32 cellular contexts compared by ENCODE assay signal in the genomic region with DNA sequence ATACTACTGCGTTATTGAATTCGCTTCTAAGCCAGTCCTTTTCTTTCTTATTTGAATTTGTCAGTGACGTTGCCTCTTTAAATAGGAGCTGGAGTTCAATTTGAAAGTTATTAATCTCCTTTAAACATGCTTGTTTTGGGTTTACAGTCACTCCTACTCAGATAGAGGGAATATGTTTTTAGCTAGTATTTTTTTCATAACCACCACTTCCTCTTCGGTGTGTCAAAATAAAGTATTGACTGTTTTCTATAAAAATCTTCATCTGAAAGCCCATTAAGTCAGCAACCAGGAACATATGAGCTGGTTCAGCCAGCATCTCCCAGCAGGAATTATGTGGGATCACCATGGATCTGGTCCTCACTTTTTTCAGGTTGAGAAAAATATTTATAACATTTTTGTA.
"Had no signal": no experiment of that assay in that cellular context is flagged by ENCODE, and none has a peak within 500 bp of the region (broad histone marks: within the 10 kb centered on the region; RNA-seq: fewer than 3 reads in every experiment).

No MANE protein-coding gene starts in this region.

- H3K27ac ChIP-seq: ascending aorta, cardiac muscle cell, KMS-11, PC-9, RWPE1 had no signal

- H3K4me3 ChIP-seq: ascending aorta, cardiac muscle cell, PC-9 had no signal

- H2AFZ ChIP-seq: PC-9 had no signal

- FAIRE-seq: RCC 7860 had no signal

- ATAC-seq: activated CD4-positive, alpha-beta T cell treated with anti-CD3 and anti-CD28 coated beads for 36 hours; activated CD4-positive, CD25-positive, alpha-beta regulatory T cell treated with anti-CD3 and anti-CD28 coated beads, Interleukin-2, amount 50 U/mL, for 24 hours; activated CD8-positive, alpha-beta T cell treated with anti-CD3 and anti-CD28 coated beads, Interleukin-2, amount 10 ng/mL, durations not matched to agents 7 days and 5 days; Right ventricle myocardium inferior; SK-N-SH treated with all-trans-retinoic acid at 6 μM for 48 hours; WTC11 had no signal

- H3K4me1 ChIP-seq: ascending aorta had no signal

- H3K36me3 ChIP-seq: ascending aorta, cardiac muscle cell had no signal

- H3K9me3 ChIP-seq: ascending aorta had no signal

- H3K9ac ChIP-seq: KMS-11 had no signal

- H3K4me2 ChIP-seq: KMS-11, PC-9 had no signal

- DNase-seq: activated CD4-positive, alpha-beta T cell treated with anti-CD3 and anti-CD28 coated beads for 36 hours; activated CD4-positive, alpha-beta T cell treated with anti-CD3 and anti-CD28 coated beads, Interleukin-2, amount 10 ng/mL, durations not matched to agents 7 days and 5 days; activated CD4-positive, alpha-beta T cell treated with anti-CD3 and anti-CD28 coated beads, Interleukin-2, amount 50 U/mL, for 48 hours; activated CD8-positive, alpha-beta T cell treated with anti-CD3 and anti-CD28 coated beads, Interleukin-2, amount 10 ng/mL, durations not matched to agents 7 days and 5 days; activated gamma-delta T cell; activated naive CD4-positive, alpha-beta T cell treated with Interleukin-2 at 50 U/mL for 16 hours; activated naive CD8-positive, alpha-beta T cell treated with anti-CD3 and anti-CD28 coated beads, Interleukin-2, amount 10 ng/mL, durations not matched to agents 7 days and 5 days; activated T-cell treated with anti-CD3 and anti-CD28 coated beads, Interleukin-2, amount 50 U/mL, for 24 hours; amygdala; MM.1S; NCI-H1092 treated with DMSO at 0.1 percent for 48 hours; NCI-H1417; NCI-H1694; NCI-H1930; NCI-H2081 treated with DMSO at 0.1 percent for 48 hours; NCI-H345; NCI-H524 treated with DMSO at 0.1 percent for 48 hours; PC-9; SIG-M5; SW 1271; T-helper 1 cell; T-helper 2 cell; T-helper 9 cell had no signal

- H3K27me3 ChIP-seq: ascending aorta, cardiac muscle cell had no signal
